In the genomic region with DNA sequence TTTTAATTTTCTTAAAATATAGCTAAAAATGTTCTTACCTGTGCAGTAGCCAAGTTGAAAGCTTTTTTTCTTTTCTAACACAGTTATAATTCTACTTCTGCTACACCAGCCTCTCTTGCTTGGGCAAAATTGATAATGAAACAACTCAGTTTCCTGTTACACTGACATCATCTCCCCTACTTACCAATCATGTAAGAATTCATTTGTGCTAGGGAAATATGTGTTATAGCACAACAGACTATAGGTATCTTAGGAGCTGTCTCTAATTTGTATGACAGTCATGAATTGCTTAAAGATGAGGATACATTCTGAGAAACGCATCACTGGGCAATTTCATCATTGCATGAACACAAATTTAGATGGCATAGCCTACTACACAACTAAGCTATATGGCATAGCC, we compare ENCODE assay signal across 20 cellular contexts.
DNase-seq lines count a peak whose midpoint lies in the region; ATAC-seq, FAIRE-seq and TF ChIP-seq lines count a peak whose summit lies in the region.
"Had no signal": no experiment of that assay in that cellular context is flagged by ENCODE, and none has a peak within 500 bp of the region (broad histone marks: within the 10 kb centered on the region; RNA-seq: fewer than 3 reads in every experiment).

No MANE protein-coding gene starts in this region.

- TF ChIP-seq CTCF in bronchial epithelial cell (IDR thresholded peaks at IDR 0.05; ENCODE audit: insufficient read depth, low read length, severe bottlenecking) (no peak), foreskin keratinocyte (conservative IDR thresholded peaks at IDR 0.05) (no peak), prostate gland (IDR thresholded peaks at IDR 0.05) (no peak)

- intact Hi-C loops in prostate gland (cut with DNase I): no loop called here
- intact Hi-C loops in left ventricle myocardium superior (cut with micrococcal nuclease): no loop called here

- ATAC-seq in foreskin keratinocyte (peak; percentile 16), left ventricle myocardium superior (no peak)

- H3K9ac ChIP-seq in GM23248: no peak overlapping the region

- H3K9me2 ChIP-seq in GM23248 (ENCODE audit: insufficient read depth): no peaks in the 10 kb centered on the region

- TF ChIP-seq POLR2A in prostate gland (IDR thresholded peaks at IDR 0.05): no peak

- H3K4me2 ChIP-seq in GM23248 (ENCODE audit: unreplicated experiment): no peak overlapping the region

- DNase-seq in GM23248 (peak; percentile 27), NCI-H226 (peak; percentile 47), bronchial epithelial cell (ENCODE audit: low read depth) (peak; percentile 25), foreskin keratinocyte (peak in 1 of 2 donors; percentile 64), COLO829 (ENCODE audit: low spot score) (no peak), prostate gland (ENCODE audit: low spot score) (no peak), left ventricle myocardium superior (no peak)
- DNase-seq: C1 segment of cervical spinal cord; CD4-positive, alpha-beta memory T cell; COR-L47; DMS153; DMS79 treated with DMSO at 0.1 percent for 48 hours; EL had no signal

- no peak overlapping the region for H3K27ac ChIP-seq in GM23248
- H3K27ac ChIP-seq in foreskin keratinocyte: no peak overlapping the region
- no peak overlapping the region for H3K27ac ChIP-seq in prostate gland
- H3K27ac ChIP-seq: HL-60 had no signal

- no peak for FAIRE-seq in bronchial epithelial cell (lab: Jason Lieb, UNC)
- FAIRE-seq: A204.1, D721Med, G401.6, GM12892, H1 had no signal

- H3K36me3 ChIP-seq in GM23248 (ENCODE audit: low read depth) (no peaks in the 10 kb centered on the region), bronchial epithelial cell (ENCODE audit: control insufficient read depth, insufficient read depth, low read length) (no peaks in the 10 kb centered on the region), prostate gland (no peaks in the 10 kb centered on the region)
- H3K36me3 ChIP-seq: HAP-1 had no signal

- H3K4me3 ChIP-seq in GM23248 (no peak overlapping the region), bronchial epithelial cell (ENCODE audit: low read depth, low read length) (no peak overlapping the region), prostate gland (no peak overlapping the region)
- H3K4me3 ChIP-seq: HAP-1 had no signal

- no peaks in the 10 kb centered on the region for H4K20me1 ChIP-seq in GM23248 (ENCODE audit: insufficient read depth)

- H2AFZ ChIP-seq in GM23248: no peak overlapping the region

- WGBS in GM23248 (ENCODE audit: low coverage in 1 of 2, low lambda C conversion rate in 2 of 2, missing lambda C conversion rate in 2 of 2), 2 experiments: 57 to 67% methylated on average over 1 of the region's 1 CpG
- 90% methylated on average over 1 of the region's 1 CpG for WGBS in prostate gland

- peaks cover 3% of the 10 kb centered on the region; the same call in 1 of the 2 replicates for H3F3A ChIP-seq in GM23248 (ENCODE audit: insufficient read depth)

- H3K9me3 ChIP-seq in GM23248 (ENCODE audit: low read depth) (no peaks in the 10 kb centered on the region), prostate gland (no peaks in the 10 kb centered on the region)

- no peaks in the 10 kb centered on the region for H3K27me3 ChIP-seq in GM23248 (replicated peaks; ENCODE audit: insufficient read depth)
- no peaks in the 10 kb centered on the region for H3K27me3 ChIP-seq in bronchial epithelial cell (ENCODE audit: control insufficient read depth, insufficient read depth, low read length)
- no peaks in the 10 kb centered on the region for H3K27me3 ChIP-seq in foreskin keratinocyte
- no peaks in the 10 kb centered on the region for H3K27me3 ChIP-seq in prostate gland (replicated peaks; ENCODE audit: insufficient read depth)

- H3K4me1 ChIP-seq in GM23248 (ENCODE audit: insufficient read depth): peaks cover 2% of the 10 kb centered on the region
- H3K4me1 ChIP-seq in foreskin keratinocyte: no peaks in the 10 kb centered on the region
- no peaks in the 10 kb centered on the region for H3K4me1 ChIP-seq in prostate gland (replicated peaks)

- H3K79me2 ChIP-seq in GM23248 (ENCODE audit: insufficient read depth): no peaks in the 10 kb centered on the region

- in situ Hi-C loops in GM23248 (cut with MboI): no loop called here

Comparison
In these comparisons a context has a peak if more than half of its experiments do, and no peak if none do; other contexts are left out.
1. DNase-seq: peak in GM23248 (single experiment), NCI-H226 (single experiment) and bronchial epithelial cell (single experiment); none in COLO829 (single experiment), prostate gland (single experiment) and left ventricle myocardium superior (single experiment).